ENCODE assay signal across 13 cellular contexts in the genomic region with DNA sequence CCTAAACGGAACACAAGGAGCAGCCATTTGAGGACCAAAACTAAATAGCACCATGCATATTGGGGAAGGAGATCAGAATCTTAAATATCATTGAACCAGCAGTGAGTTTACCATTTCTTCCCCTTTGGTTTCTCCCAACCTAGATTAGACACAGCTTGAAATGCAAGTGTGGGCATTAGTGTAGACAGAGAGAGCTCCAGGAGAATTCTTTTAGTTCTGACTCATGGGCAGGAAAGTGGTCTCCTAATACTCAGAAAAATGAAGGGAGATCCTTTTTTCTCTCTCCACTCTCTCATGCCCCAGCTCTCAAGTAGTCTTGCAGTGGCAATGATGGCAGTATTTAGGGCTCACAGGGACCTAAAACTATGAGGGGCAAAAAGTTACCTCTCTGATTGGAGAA.
"Had no signal": no experiment of that assay in that cellular context is flagged by ENCODE, and none has a peak within 500 bp of the region (broad histone marks: within the 10 kb centered on the region; RNA-seq: fewer than 3 reads in every experiment).

No MANE protein-coding gene starts in this region.

- DNase-seq: activated CD4-positive, alpha-beta T cell treated with anti-CD3 and anti-CD28 coated beads for 1 hour; activated CD4-positive, alpha-beta T cell treated with anti-CD3 and anti-CD28 coated beads, Interleukin-2, amount 50 U/mL, for 48 hours; activated naive CD4-positive, alpha-beta T cell treated with Interleukin-2 at 50 U/mL for 16 hours; adrenal gland; caudate nucleus; left cardiac atrium; mesendoderm; naive thymus-derived CD4-positive, alpha-beta T cell; right cardiac atrium; SW 1271; WERI-Rb-1 had no signal

- H3K9me3 Mint-ChIP-seq: activated T-helper 2 cell treated with anti-CD3 and anti-CD28 coated beads, Interferon-gamma antibody, Interleukin-2, Interleukin-4, amounts not matched to agents 10 μg/mL and 5 μg/mL and 100 μg/mL, durations not matched to agents 14 hours and 24 hours and 36 hours; naive thymus-derived CD4-positive, alpha-beta T cell; stimulated activated naive CD8-positive, alpha-beta T cell treated with anti-CD3 and anti-CD28 coated beads, Interleukin-15, Interleukin-2, amounts not matched to agents 100 ng/mL and 50 ng/mL, for 24 hours had no signal

- H3K27ac Mint-ChIP-seq: stimulated activated naive CD8-positive, alpha-beta T cell treated with anti-CD3 and anti-CD28 coated beads, Interleukin-15, Interleukin-2, amounts not matched to agents 100 ng/mL and 50 ng/mL, for 24 hours had no signal

- H3K27me3 Mint-ChIP-seq: naive thymus-derived CD4-positive, alpha-beta T cell; stimulated activated naive CD8-positive, alpha-beta T cell treated with anti-CD3 and anti-CD28 coated beads, Interleukin-15, Interleukin-2, amounts not matched to agents 100 ng/mL and 50 ng/mL, for 24 hours had no signal

- H3K4me3 Mint-ChIP-seq: naive thymus-derived CD4-positive, alpha-beta T cell; stimulated activated naive CD8-positive, alpha-beta T cell treated with anti-CD3 and anti-CD28 coated beads, Interleukin-15, Interleukin-2, amounts not matched to agents 100 ng/mL and 50 ng/mL, for 24 hours had no signal
